In genomic region chr13:33108620-33109019, GRCh38 we compare ENCODE assay signal across 19 cellular contexts.
DNase-seq lines count a peak whose midpoint lies in the region; ATAC-seq and TF ChIP-seq lines count a peak whose summit lies in the region.
"Had no signal": no experiment of that assay in that cellular context is flagged by ENCODE, and none has a peak within 500 bp of the region (broad histone marks: within the 10 kb centered on the region; RNA-seq: fewer than 3 reads in every experiment).

No MANE protein-coding gene starts in this region.

- intact Hi-C loops in ascending aorta (cut with DNase I), result loop anchor here (5.0 kb wide), 2 partner anchors 99 to 521 kb away; partner anchors contain the start of gene PDS5B

- H3K27ac Mint-ChIP-seq in stimulated activated naive B cell treated with anti-CD40 and anti-IgM and Interleukin-4, amounts not matched to agents 10 μg/mL and 1 μg/mL and 100 μg/mL, for 72 hours, result peak overlapping the region; percentile 28
- H3K27ac Mint-ChIP-seq: progenitor cell of endocrine pancreas had no signal

- H3K4me3 Mint-ChIP-seq in stimulated activated naive B cell treated with anti-CD40 and anti-IgM and Interleukin-4, amounts not matched to agents 10 μg/mL and 1 μg/mL and 100 μg/mL, for 72 hours, result no peak overlapping the region
- H3K4me3 Mint-ChIP-seq: activated T-cell treated with anti-CD3 and anti-CD28 coated beads, Interleukin-2, amount 50 U/mL, for 4 hours; naive B cell had no signal

- H3K9me3 Mint-ChIP-seq in stimulated activated naive B cell treated with anti-CD40 and anti-IgM and Interleukin-4, amounts not matched to agents 10 μg/mL and 1 μg/mL and 100 μg/mL, for 72 hours, result no peaks in the 10 kb centered on the region
- H3K9me3 Mint-ChIP-seq: activated T-cell treated with anti-CD3 and anti-CD28 coated beads, Interleukin-2, amount 50 U/mL, for 4 hours; naive B cell had no signal

- H3K27me3 ChIP-seq in ascending aorta, result no peaks in the 10 kb centered on the region
- H3K27me3 ChIP-seq in effector memory CD4-positive, alpha-beta T cell (replicated peaks; ENCODE audit: control insufficient read depth, insufficient read depth, low read length, poor library complexity, severe bottlenecking), result no peaks in the 10 kb centered on the region
- H3K27me3 ChIP-seq: left lung, suprapubic skin had no signal

- H3K27ac ChIP-seq in ascending aorta, result peak overlapping the region; percentile 66 to 81
- no peak overlapping the region for H3K27ac ChIP-seq in effector memory CD4-positive, alpha-beta T cell (ENCODE audit: insufficient read depth, low read length, poor library complexity, severe bottlenecking)
- H3K27ac ChIP-seq: left lung, suprapubic skin had no signal

- peaks cover 13 to 18% of the 10 kb centered on the region in 2 donors for H3K27me3 Mint-ChIP-seq in stimulated activated naive B cell treated with anti-CD40 and anti-IgM and Interleukin-4, amounts not matched to agents 10 μg/mL and 1 μg/mL and 100 μg/mL, for 72 hours

- no peak for ATAC-seq in stimulated activated naive B cell treated with anti-CD40 and anti-IgM and Interleukin-4, amounts not matched to agents 10 μg/mL and 1 μg/mL and 100 μg/mL, for 72 hours (replicated peaks)
- ATAC-seq in GM19035 (IDR thresholded peaks at IDR 0.05; ENCODE audit: unreplicated experiment), result no peak
- ATAC-seq: activated T-cell treated with anti-CD3 and anti-CD28 coated beads, Interleukin-2, amount 50 U/mL, for 4 hours; left lung had no signal

- H3K4me3 ChIP-seq in GM12865 (ENCODE audit: low read depth, low read length) (peak overlapping the region; percentile 78), ascending aorta (no peak overlapping the region)
- no peak overlapping the region for H3K4me3 ChIP-seq in effector memory CD4-positive, alpha-beta T cell (ENCODE audit: insufficient read depth, low read depth, low read length, poor library complexity, severe bottlenecking)
- H3K4me3 ChIP-seq: left lung, suprapubic skin had no signal

- H3K9me3 ChIP-seq in ascending aorta, result no peaks in the 10 kb centered on the region
- H3K9me3 ChIP-seq in effector memory CD4-positive, alpha-beta T cell (ENCODE audit: control insufficient read depth, low read length), result no peaks in the 10 kb centered on the region
- H3K9me3 ChIP-seq: left lung, suprapubic skin had no signal

- TF ChIP-seq CTCF in GM12865 (IDR thresholded peaks at IDR 0.05; ENCODE audit: insufficient read depth, low read depth, low read length, missing control alignments) (no peak), ascending aorta (IDR thresholded peaks at IDR 0.05) (no peak)

- H3K4me1 ChIP-seq in ascending aorta, result peaks cover 24 to 47% of the 10 kb centered on the region in 2 donors
- H3K4me1 ChIP-seq in effector memory CD4-positive, alpha-beta T cell (ENCODE audit: control insufficient read depth, insufficient read depth, low read length, poor library complexity, severe bottlenecking), result no peaks in the 10 kb centered on the region

- no peak for DNase-seq in GM12865 (ENCODE audit: low read depth)
- DNase-seq in ascending aorta (ENCODE audit: low spot score in 2 of 2), result no peak
- peak; percentile 46 for DNase-seq in fibroblast of the conjunctiva (ENCODE audit: low read depth)
- DNase-seq in stimulated activated naive B cell treated with anti-CD40 and anti-IgM and Interleukin-4, amounts not matched to agents 10 μg/mL and 1 μg/mL and 100 μg/mL, for 72 hours, result no peak
- DNase-seq in NAMALWA (ENCODE audit: low spot score), result no peak
- no peak for DNase-seq in effector memory CD4-positive, alpha-beta T cell
- no peak for DNase-seq in LoVo (ENCODE audit: low spot score)
- DNase-seq: activated CD4-positive, alpha-beta T cell treated with anti-CD3 and anti-CD28 coated beads, Interleukin-2, amount 50 U/mL, for 48 hours; activated T-cell treated with anti-CD3 and anti-CD28 coated beads, Interleukin-2, amount 50 U/mL, for 4 hours; C1 segment of cervical spinal cord; DMS53; Kasumi-1; left lung; naive B cell; NCI-H187 treated with DMSO at 0.1 percent for 48 hours; NCI-H510A had no signal

- no peaks in the 10 kb centered on the region for H3K36me3 Mint-ChIP-seq in stimulated activated naive B cell treated with anti-CD40 and anti-IgM and Interleukin-4, amounts not matched to agents 10 μg/mL and 1 μg/mL and 100 μg/mL, for 72 hours
- H3K36me3 Mint-ChIP-seq: naive B cell had no signal

- H3K36me3 ChIP-seq in ascending aorta, result peaks cover 32 to 35% of the 10 kb centered on the region in 2 donors
- no peaks in the 10 kb centered on the region for H3K36me3 ChIP-seq in effector memory CD4-positive, alpha-beta T cell (ENCODE audit: control insufficient read depth, insufficient read depth, low read length)

- H3K4me1 Mint-ChIP-seq in stimulated activated naive B cell treated with anti-CD40 and anti-IgM and Interleukin-4, amounts not matched to agents 10 μg/mL and 1 μg/mL and 100 μg/mL, for 72 hours, result peaks cover 32 to 36% of the 10 kb centered on the region in 2 donors
